39 cellular contexts compared by ENCODE assay signal in the genomic region with DNA sequence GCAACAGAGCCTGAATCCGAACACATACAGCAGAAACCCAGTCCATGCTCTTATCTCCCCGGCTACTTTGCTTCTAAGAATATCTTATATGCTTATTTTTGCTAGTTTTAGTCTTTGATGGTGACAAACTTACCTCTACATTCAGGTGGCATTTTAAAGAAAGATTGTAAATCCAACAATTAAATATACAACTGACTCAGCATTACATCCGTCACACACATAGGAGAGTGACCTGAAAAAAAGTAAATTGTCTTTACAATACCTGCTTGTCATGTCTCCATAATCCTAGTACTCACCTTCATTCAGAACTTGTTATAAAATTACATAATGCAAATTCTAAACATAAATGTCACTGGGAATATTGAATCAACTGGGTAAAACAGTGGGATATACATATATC. TPM values are rescaled to one million over a fixed set of nuclear protein-coding genes. Genes with fewer than 3 reads are reported as not detected.
"Had no signal": no experiment of that assay in that cellular context is flagged by ENCODE, and none has a peak within 500 bp of the region (broad histone marks: within the 10 kb centered on the region; RNA-seq: fewer than 3 reads in every experiment).

No MANE protein-coding gene starts in this region.

- H3K4me3 ChIP-seq: MG63 had no signal

- H3K9me3 ChIP-seq: MG63 had no signal

- DNase-seq: Karpas-422, Kasumi-1, MG63, MM.1S, MV-4-11, NCI-H1048, NCI-H1092, NCI-H1092 treated with DMSO at 0.1 percent for 48 hours, NCI-H1105, NCI-H1105 treated with DMSO at 0.1 percent for 48 hours, NCI-H1417, NCI-H1417 treated with DMSO at 0.1 percent for 48 hours, NCI-H1436, NCI-H1436 treated with DMSO at 0.1 percent for 48 hours, NCI-H146, NCI-H1694, NCI-H1694 treated with DMSO at 0.1 percent for 48 hours, NCI-H187, NCI-H187 treated with DMSO at 0.1 percent for 48 hours, NCI-H1930, NCI-H2029, NCI-H2029 treated with DMSO at 0.1 percent for 48 hours, NCI-H2081, NCI-H2081 treated with DMSO at 0.1 percent for 48 hours, NCI-H2107, NCI-H2171, NCI-H2171 treated with DMSO at 0.1 percent for 48 hours, NCI-H2227 treated with DMSO at 0.1 percent for 48 hours, NCI-H226, NCI-H345, NCI-H446, NCI-H446 treated with DMSO at 0.1 percent for 48 hours, NCI-H510A, NCI-H510A treated with DMSO at 0.1 percent for 48 hours, NCI-H524, NCI-H524 treated with DMSO at 0.1 percent for 48 hours had no signal

- H3K36me3 ChIP-seq: MG63 had no signal

- H3K27me3 ChIP-seq: MG63 had no signal

RNA-seq across cellular contexts. Expression of gene BMP3, which starts 30.6 kb away (rescaled TPM):
- total RNA-seq: M059J, MCF 10A, NCI-H460 had no signal
